Comparison of ENCODE assay signal across 8 cellular contexts in the genomic region with DNA sequence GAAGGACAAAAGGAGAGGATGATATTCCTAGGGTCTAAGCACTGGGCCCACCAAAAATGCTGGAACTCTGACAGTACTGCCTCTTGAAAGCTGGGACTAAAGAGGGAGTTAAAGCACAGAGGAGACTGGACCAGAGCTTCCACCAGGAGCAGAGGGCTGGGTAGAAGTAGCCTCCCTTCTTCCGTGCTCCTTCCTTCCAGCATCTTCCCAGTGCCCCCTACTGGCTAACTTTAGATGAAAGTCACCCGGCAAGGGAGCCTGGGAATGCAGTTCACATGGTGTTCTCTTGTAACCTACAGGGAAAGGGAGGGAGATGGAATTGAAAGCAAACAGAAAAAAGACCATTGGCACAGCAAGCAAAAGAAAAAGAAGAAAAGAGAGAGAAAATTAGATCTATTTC.
DNase-seq lines count a peak whose midpoint lies in the region; TF ChIP-seq lines count a peak whose summit lies in the region.

No MANE protein-coding gene starts in this region.

- no peak overlapping the region for H3K27ac Mint-ChIP-seq in activated CD4-positive, alpha-beta T cell treated with anti-CD3 and anti-CD28 coated beads, Interleukin-2, amount 10 ng/mL, durations not matched to agents 24 days and 14 days
- no peak overlapping the region for H3K27ac Mint-ChIP-seq in activated CD4-positive, alpha-beta T cell treated with anti-CD3 and anti-CD28 coated beads, Interleukin-2, amount 10 ng/mL, durations not matched to agents 7 days and 5 days

- POLR2A ChIA-PET in activated CD4-positive, alpha-beta T cell treated with anti-CD3 and anti-CD28 coated beads, Interleukin-2, amount 10 ng/mL, durations not matched to agents 7 days and 5 days (lab: Charles Lee): no interaction called here
- POLR2A ChIA-PET in HEK293 (lab: Yijun Ruan, JAX): no interaction called here

- CTCF ChIA-PET in activated CD4-positive, alpha-beta T cell treated with anti-CD3 and anti-CD28 coated beads, Interleukin-2, amount 10 ng/mL, durations not matched to agents 7 days and 5 days (lab: Charles Lee): no interaction called here
- CTCF ChIA-PET in HEK293 (lab: Yijun Ruan, JAX): interaction anchor here (0.6 to 1.2 kb wide), 8 partner anchors 17 to 1793 kb away, joined by 3 to 8 read pairs (median 3); no protein-coding TSS in a partner anchor

- no peaks in the 10 kb centered on the region for H3K9me3 ChIP-seq in HEK293 (ENCODE audit: control insufficient read depth, insufficient read depth, low read depth, low read length)

- no peaks in the 10 kb centered on the region for H3K36me3 ChIP-seq in HEK293 (ENCODE audit: control insufficient read depth in 2 of 2, insufficient read depth in 1 of 2, low read length in 2 of 2)

- H3K4me3 ChIP-seq in HEK293 (ENCODE audit: low read depth, low read length): no peak overlapping the region

- no peaks in the 10 kb centered on the region for H3K9me3 Mint-ChIP-seq in activated CD4-positive, alpha-beta T cell treated with anti-CD3 and anti-CD28 coated beads, Interleukin-2, amount 10 ng/mL, durations not matched to agents 24 days and 14 days
- H3K9me3 Mint-ChIP-seq in activated CD4-positive, alpha-beta T cell treated with anti-CD3 and anti-CD28 coated beads, Interleukin-2, amount 10 ng/mL, durations not matched to agents 7 days and 5 days: no peaks in the 10 kb centered on the region

- H3K4me1 Mint-ChIP-seq in activated CD4-positive, alpha-beta T cell treated with anti-CD3 and anti-CD28 coated beads, Interleukin-2, amount 10 ng/mL, durations not matched to agents 24 days and 14 days: no peaks in the 10 kb centered on the region
- no peaks in the 10 kb centered on the region for H3K4me1 Mint-ChIP-seq in activated CD4-positive, alpha-beta T cell treated with anti-CD3 and anti-CD28 coated beads, Interleukin-2, amount 10 ng/mL, durations not matched to agents 7 days and 5 days

- no peaks in the 10 kb centered on the region for H3K36me3 Mint-ChIP-seq in activated CD4-positive, alpha-beta T cell treated with anti-CD3 and anti-CD28 coated beads, Interleukin-2, amount 10 ng/mL, durations not matched to agents 24 days and 14 days (ENCODE audit: low read depth)
- no peaks in the 10 kb centered on the region for H3K36me3 Mint-ChIP-seq in activated CD4-positive, alpha-beta T cell treated with anti-CD3 and anti-CD28 coated beads, Interleukin-2, amount 10 ng/mL, durations not matched to agents 7 days and 5 days (ENCODE audit: low read depth)

- no peaks in the 10 kb centered on the region for H3K4me1 ChIP-seq in HEK293 (ENCODE audit: control insufficient read depth, insufficient read depth, low read length)

- DNase-seq in activated CD4-positive, alpha-beta T cell treated with anti-CD3 and anti-CD28 coated beads, Interleukin-2, amount 10 ng/mL, durations not matched to agents 24 days and 14 days: peak; percentile 56
- no peak for DNase-seq in activated CD4-positive, alpha-beta T cell treated with anti-CD3 and anti-CD28 coated beads, Interleukin-2, amount 10 ng/mL, durations not matched to agents 7 days and 5 days
- DNase-seq in NCI-H69 (lab: John Stamatoyannopoulos, UW): peak; percentile 36
- DNase-seq in dermis blood vessel endothelial cell: peak; percentile 81
- DNase-seq in lung microvascular endothelial cell (ENCODE audit: low read depth in 2 of 2): peak; percentile 84 to 87
- DNase-seq in hippocampal formation (lab: John Stamatoyannopoulos, UW): no peak
- no peak for DNase-seq in activated gamma-delta T cell treated with Interleukin-2 at 50 U/mL for 16 hours

- no peak overlapping the region for H3K27ac ChIP-seq in HEK293 (ENCODE audit: extremely low read depth, low read depth, low read length)

- intact Hi-C loops in activated CD4-positive, alpha-beta T cell treated with anti-CD3 and anti-CD28 coated beads, Interleukin-2, amount 10 ng/mL, durations not matched to agents 24 days and 14 days (cut with micrococcal nuclease): no loop called here

- no peak overlapping the region for H3K4me3 Mint-ChIP-seq in activated CD4-positive, alpha-beta T cell treated with anti-CD3 and anti-CD28 coated beads, Interleukin-2, amount 10 ng/mL, durations not matched to agents 24 days and 14 days
- no peak overlapping the region for H3K4me3 Mint-ChIP-seq in activated CD4-positive, alpha-beta T cell treated with anti-CD3 and anti-CD28 coated beads, Interleukin-2, amount 10 ng/mL, durations not matched to agents 7 days and 5 days

- H3K27me3 Mint-ChIP-seq in activated CD4-positive, alpha-beta T cell treated with anti-CD3 and anti-CD28 coated beads, Interleukin-2, amount 10 ng/mL, durations not matched to agents 24 days and 14 days: no peaks in the 10 kb centered on the region
- peaks cover 1% of the 10 kb centered on the region for H3K27me3 Mint-ChIP-seq in activated CD4-positive, alpha-beta T cell treated with anti-CD3 and anti-CD28 coated beads, Interleukin-2, amount 10 ng/mL, durations not matched to agents 7 days and 5 days

- no peak for TF ChIP-seq CTCF in HEK293 (tag by site-specific recombination; IDR thresholded peaks at IDR 0.05)

TF ChIP-seq in HEK293, 187 proteins besides CTCF, POLR2A, EP300 and RAD21:
- TF ChIP-seq, protein P1, sequence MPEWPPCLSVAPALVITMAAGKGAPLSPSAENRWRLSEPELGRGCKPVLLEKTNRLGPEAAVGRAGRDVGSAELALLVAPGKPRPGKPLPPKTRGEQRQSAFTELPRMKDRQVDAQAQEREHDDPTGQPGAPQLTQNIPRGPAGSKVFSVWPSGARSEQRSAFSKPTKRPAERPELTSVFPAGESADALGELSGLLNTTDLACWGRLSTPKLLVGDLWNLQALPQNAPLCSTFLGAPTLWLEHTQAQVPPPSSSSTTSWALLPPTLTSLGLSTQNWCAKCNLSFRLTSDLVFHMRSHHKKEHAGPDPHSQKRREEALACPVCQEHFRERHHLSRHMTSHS (tag by site-specific recombination; IDR thresholded peaks at IDR 0.05): no peak
- TF ChIP-seq ZNF654 (tag by site-specific recombination; IDR thresholded peaks at IDR 0.05; ENCODE audit: low read depth): peak; percentile 50
- TF ChIP-seq TRIM28 (IDR thresholded peaks at IDR 0.05; ENCODE audit: borderline replicate concordance, low read length): 0 out of 2 replicates have a peak, but pooled peaks have one; percentile 48

Comparison
In these comparisons a context has a peak if more than half of its experiments do, and no peak if none do; other contexts are left out.
1. DNase-seq: peak in activated CD4-positive, alpha-beta T cell treated with anti-CD3 and anti-CD28 coated beads, Interleukin-2, amount 10 ng/mL, durations not matched to agents 24 days and 14 days (single experiment), NCI-H69 (single experiment), dermis blood vessel endothelial cell (single experiment) and lung microvascular endothelial cell (2 of 2); none in activated CD4-positive, alpha-beta T cell treated with anti-CD3 and anti-CD28 coated beads, Interleukin-2, amount 10 ng/mL, durations not matched to agents 7 days and 5 days (single experiment), hippocampal formation (0 of 2) and activated gamma-delta T cell treated with Interleukin-2 at 50 U/mL for 16 hours (single experiment).